ENCODE assay signal across 20 cellular contexts in the genomic region with DNA sequence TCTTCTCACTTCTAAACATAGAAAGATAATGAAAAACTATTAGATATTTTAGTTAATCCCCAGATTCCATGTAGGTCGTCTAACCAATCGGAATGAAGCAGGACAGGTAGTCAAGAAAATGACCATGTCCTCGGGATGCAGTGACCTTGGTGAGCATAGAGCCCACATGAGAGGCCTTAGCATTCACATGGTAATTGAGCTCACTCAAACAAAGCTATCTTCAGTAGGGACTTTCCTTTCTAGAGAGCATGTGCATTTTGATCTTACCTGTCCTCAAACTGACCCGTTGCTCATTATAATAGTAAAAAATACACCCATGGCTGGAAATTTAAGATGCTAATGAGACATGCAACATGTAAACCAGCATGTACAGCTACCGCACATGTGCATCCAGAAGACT.
"Had no signal": no experiment of that assay in that cellular context is flagged by ENCODE, and none has a peak within 500 bp of the region (broad histone marks: within the 10 kb centered on the region; RNA-seq: fewer than 3 reads in every experiment).

No MANE protein-coding gene starts in this region.

- H3K9me3 ChIP-seq: ovary, psoas muscle, sigmoid colon, testis, tibial artery had no signal

- H3K27ac ChIP-seq: ovary, psoas muscle, sigmoid colon, testis, tibial artery had no signal

- H3K36me3 ChIP-seq: ovary, sigmoid colon, tibial artery had no signal

- H3K4me3 ChIP-seq: lung, ovary, psoas muscle, sigmoid colon, testis, tibial artery had no signal

- H3K27me3 ChIP-seq: ovary, sigmoid colon, testis, tibial artery had no signal

- DNase-seq: cortex of kidney; effector CD4-positive, alpha-beta T cell; hypothalamus; kidney; natural killer cell; occipital lobe; ovary; posterior cingulate gyrus; psoas muscle; right cardiac atrium; sigmoid colon; stimulated activated CD4-positive, alpha-beta T cell treated with anti-CD3 and anti-CD28 coated beads, Interleukin-2, amount 100 ng/mL, for 24 hours; stimulated activated CD4-positive, alpha-beta T cell treated with anti-CD3 and anti-CD28 coated beads, Interleukin-4, amount 100 ng/mL, for 4 hours; stimulated activated naive CD8-positive, alpha-beta T cell treated with anti-CD3 and anti-CD28 coated beads, Interleukin-15, Interleukin-2, amounts not matched to agents 100 U/mL and 50 U/mL, for 24 hours; substantia nigra; testis; tibial artery had no signal

- H3K4me1 ChIP-seq: psoas muscle, sigmoid colon, testis, tibial artery had no signal

- ATAC-seq: left lobe of liver; natural killer cell; psoas muscle; right cardiac atrium; stimulated activated memory B cell treated with anti-CD40 and anti-IgM and Interleukin-4, amounts not matched to agents 10 μg/mL and 1 μg/mL and 100 μg/mL, for 72 hours; stimulated activated naive CD8-positive, alpha-beta T cell treated with anti-CD3 and anti-CD28 coated beads, Interleukin-15, Interleukin-2, amounts not matched to agents 100 U/mL and 50 U/mL, for 24 hours had no signal
